In genomic region chr12:107359382-107359781, GRCh38 we compare ENCODE assay signal across 1 cellular context.
TF ChIP-seq lines count a peak whose summit lies in the region.

No MANE protein-coding gene starts in this region.

TF ChIP-seq in HEK293, 187 proteins besides CTCF, POLR2A, EP300 and RAD21 (continued from another document and continues in another):
- TF ChIP-seq REST (tag by site-specific recombination; IDR thresholded peaks at IDR 0.05) (no peak), ZNF677 (tag by site-specific recombination; IDR thresholded peaks at IDR 0.05) (no peak), ZNF580 (tag by site-specific recombination; IDR thresholded peaks at IDR 0.05) (no peak), SP7 (tag by site-specific recombination; IDR thresholded peaks at IDR 0.05) (peak; percentile 99), ZNF596 (tag by site-specific recombination; IDR thresholded peaks at IDR 0.05) (no peak), ZIC2 (tag by site-specific recombination; IDR thresholded peaks at IDR 0.05) (no peak), ZNF132 (tag by site-specific recombination; IDR thresholded peaks at IDR 0.05; ENCODE audit: borderline replicate concordance) (no peak), ZFP37 (tag by site-specific recombination; IDR thresholded peaks at IDR 0.05) (0 out of 2 replicates have a peak, but pooled peaks have one; percentile 33), PRDM1 (tag by site-specific recombination; IDR thresholded peaks at IDR 0.05) (no peak), ZBTB26 (tag by site-specific recombination; optimal IDR thresholded peaks at IDR 0.05) (no peak), ATF2 (tag by site-specific recombination; IDR thresholded peaks at IDR 0.05; ENCODE audit: low read depth) (peak; percentile 76), MEIS1 (CRISPR knock-in tag; IDR thresholded peaks at IDR 0.05; ENCODE audit: borderline replicate concordance) (no peak), IKZF3 (tag by site-specific recombination; IDR thresholded peaks at IDR 0.05) (no peak), GLIS2 (tag by site-specific recombination; IDR thresholded peaks at IDR 0.05) (no peak), PATZ1 (tag by site-specific recombination; IDR thresholded peaks at IDR 0.05) (no peak), ZBTB8A (tag by site-specific recombination; IDR thresholded peaks at IDR 0.05) (no peak), HOXC10 (CRISPR knock-in tag; IDR thresholded peaks at IDR 0.05) (no peak), ZBTB7A (tag by site-specific recombination; IDR thresholded peaks at IDR 0.05; ENCODE audit: low read depth) (no peak), ZNF629 (tag by site-specific recombination; IDR thresholded peaks at IDR 0.05) (peak; percentile 83), ZNF26 (tag by site-specific recombination; IDR thresholded peaks at IDR 0.05) (no peak), AEBP2 (tag by site-specific recombination; IDR thresholded peaks at IDR 0.05; ENCODE audit: borderline replicate concordance) (no peak), PRDM10 (tag by site-specific recombination; IDR thresholded peaks at IDR 0.05) (no peak), TSHZ1 (tag by site-specific recombination; IDR thresholded peaks at IDR 0.05; ENCODE audit: borderline replicate concordance) (peak; percentile 50; the same call in 1 of the 2 replicates), ZNF639 (tag by site-specific recombination; IDR thresholded peaks at IDR 0.05) (0 out of 2 replicates have a peak, but pooled peaks have one; percentile 29), SP2 (tag by site-specific recombination; IDR thresholded peaks at IDR 0.05) (no peak), FEZF1 (tag by site-specific recombination; IDR thresholded peaks at IDR 0.05) (0 out of 2 replicates have a peak, but pooled peaks have one; percentile 13), MZF1 (tag by site-specific recombination; IDR thresholded peaks at IDR 0.05; ENCODE audit: borderline replicate concordance) (no peak), ZNF433 (tag by site-specific recombination; IDR thresholded peaks at IDR 0.05; ENCODE audit: low read depth) (no peak), REPIN1 (tag by site-specific recombination; IDR thresholded peaks at IDR 0.05; ENCODE audit: low read depth) (no peak), ZNF664 (tag by site-specific recombination; IDR thresholded peaks at IDR 0.05) (no peak), ZNF670 (tag by site-specific recombination; IDR thresholded peaks at IDR 0.05; ENCODE audit: low read depth) (no peak), ZNF362 (tag by site-specific recombination; IDR thresholded peaks at IDR 0.05) (no peak), ZNF837 (tag by site-specific recombination; IDR thresholded peaks at IDR 0.05) (no peak), ZEB2 (tag by site-specific recombination; IDR thresholded peaks at IDR 0.05) (0 out of 2 replicates have a peak, but pooled peaks have one; percentile 48), ZNF19 (tag by site-specific recombination; IDR thresholded peaks at IDR 0.05; ENCODE audit: low read depth) (no peak), ZNF660 (tag by site-specific recombination; IDR thresholded peaks at IDR 0.05) (no peak)
